8 cellular contexts compared by ENCODE assay signal in genomic region chr19:5624154-5624663, GRCh38. TPM values are rescaled to one million over a fixed set of nuclear protein-coding genes. Genes with fewer than 3 reads are reported as not detected.
DNase-seq lines count a peak whose midpoint lies in the region; ATAC-seq and TF ChIP-seq lines count a peak whose summit lies in the region.

No MANE protein-coding gene starts in this region.

- H3K79me2 ChIP-seq in Karpas-422 (ENCODE audit: low read length) = peaks cover 97% of the 10 kb centered on the region

- no peaks in the 10 kb centered on the region for H3K9me3 Mint-ChIP-seq in CD8-positive, alpha-beta T cell
- no peaks in the 10 kb centered on the region for H3K9me3 Mint-ChIP-seq in progenitor cell of endocrine pancreas (ENCODE audit: low read depth)

- no peaks in the 10 kb centered on the region for H3K9me2 ChIP-seq in Karpas-422 (replicated peaks; ENCODE audit: insufficient read depth, low read length)

- no peaks in the 10 kb centered on the region for H3K9me3 ChIP-seq in CD8-positive, alpha-beta T cell (ENCODE audit: low read length)
- no peaks in the 10 kb centered on the region for H3K9me3 ChIP-seq in Karpas-422 (ENCODE audit: low read length)

- no peak for TF ChIP-seq CTCF in CD8-positive, alpha-beta T cell (IDR thresholded peaks at IDR 0.05)
- TF ChIP-seq CTCF in progenitor cell of endocrine pancreas (IDR thresholded peaks at IDR 0.05; ENCODE audit: unreplicated experiment) = no peak

- CTCF ChIA-PET in CD8-positive, alpha-beta T cell (lab: Charles Lee) = interaction anchor here (0.8 to 2.2 kb wide), 2 partner anchors 63 to 67 kb away, joined by 3 to 6 read pairs; no protein-coding TSS in a partner anchor

- no peaks in the 10 kb centered on the region for H3K27me3 Mint-ChIP-seq in CD8-positive, alpha-beta T cell (ENCODE audit: low read depth)
- no peaks in the 10 kb centered on the region for H3K27me3 Mint-ChIP-seq in progenitor cell of endocrine pancreas

- H3K4me1 Mint-ChIP-seq in CD8-positive, alpha-beta T cell (ENCODE audit: low read depth) = peaks cover 67% of the 10 kb centered on the region
- peaks cover 41% of the 10 kb centered on the region for H3K4me1 Mint-ChIP-seq in progenitor cell of endocrine pancreas (ENCODE audit: low read depth)

- peaks cover 56% of the 10 kb centered on the region for H3K36me3 ChIP-seq in CD8-positive, alpha-beta T cell (ENCODE audit: insufficient read depth, low read length)
- H3K36me3 ChIP-seq in Karpas-422 (ENCODE audit: insufficient read depth, low read length) = peaks cover 58% of the 10 kb centered on the region

- peaks cover 70% of the 10 kb centered on the region for H4K20me1 ChIP-seq in Karpas-422 (ENCODE audit: insufficient read depth, low read depth, low read length)

- H3K4me3 ChIP-seq in CD8-positive, alpha-beta T cell (ENCODE audit: low read depth, low read length) = peak overlapping the region; percentile 78
- H3K4me3 ChIP-seq in Karpas-422 (ENCODE audit: low read length) = peak overlapping the region; percentile 96

- peak overlapping the region; percentile 90 for H3K27ac Mint-ChIP-seq in CD8-positive, alpha-beta T cell
- H3K27ac Mint-ChIP-seq in progenitor cell of endocrine pancreas = peak overlapping the region; percentile 97

- DNase-seq in CD8-positive, alpha-beta T cell = peak in 4 of 7 experiments; percentile 15 to 41 (median 24)
- DNase-seq in Karpas-422 (peak; percentile 64), left cardiac atrium (peak; percentile 39), progenitor cell of endocrine pancreas (ENCODE audit: low spot score, unreplicated experiment) (no peak), NCI-H1436 (lab: John Stamatoyannopoulos, UW) (no peak)
- DNase-seq in activated naive CD4-positive, alpha-beta T cell treated with anti-CD3 and anti-CD28 coated beads, Interleukin-2, amount 50 U/mL, for 16 hours = peak; percentile 25

- H3K27me3 ChIP-seq in CD8-positive, alpha-beta T cell (ENCODE audit: insufficient read depth, low read length) = no peaks in the 10 kb centered on the region
- no peaks in the 10 kb centered on the region for H3K27me3 ChIP-seq in Karpas-422 (ENCODE audit: low read length)

- peak overlapping the region; percentile 99 for H3K9ac ChIP-seq in Karpas-422 (ENCODE audit: low read length)

- H2AFZ ChIP-seq in Karpas-422 (ENCODE audit: low read length) = no peak overlapping the region

- H3K36me3 Mint-ChIP-seq in CD8-positive, alpha-beta T cell = peaks cover 76% of the 10 kb centered on the region
- peaks cover 32% of the 10 kb centered on the region for H3K36me3 Mint-ChIP-seq in progenitor cell of endocrine pancreas (ENCODE audit: insufficient read depth)

- POLR2A ChIA-PET in CD8-positive, alpha-beta T cell (lab: Charles Lee) = interaction anchor here (1.2 kb wide), 1 partner anchor 47 kb away, joined by 5 read pairs; no protein-coding TSS in a partner anchor

- intact Hi-C loops in CD8-positive, alpha-beta T cell (cut with DNase I, micrococcal nuclease) = loop anchor here (5.0 kb wide), 4 partner anchors 278 to 1997 kb away; partner anchors contain the start of genes ALKBH7 (in 1 of the 2), CACTIN (in 1 of the 2), DPP9 (in 1 of the 2) and NDUFA11 (in 1 of the 2)
- intact Hi-C loops in left cardiac atrium (cut with DNase I) = no loop called here

- peaks cover 78% of the 10 kb centered on the region for H3K4me1 ChIP-seq in CD8-positive, alpha-beta T cell (ENCODE audit: insufficient read depth, low read length)
- H3K4me1 ChIP-seq in Karpas-422 (ENCODE audit: low read length) = peaks cover 62% of the 10 kb centered on the region

- ATAC-seq in CD8-positive, alpha-beta T cell = no peak
- ATAC-seq in left cardiac atrium (no peak), GM18868 (IDR thresholded peaks at IDR 0.05; ENCODE audit: unreplicated experiment) (no peak), GM19455 (IDR thresholded peaks at IDR 0.05; ENCODE audit: unreplicated experiment) (no peak)

- peak overlapping the region; percentile 90 for H3K27ac ChIP-seq in CD8-positive, alpha-beta T cell (ENCODE audit: low read depth, low read length)
- H3K27ac ChIP-seq in Karpas-422 (ENCODE audit: low read length) = peak overlapping the region; percentile 76

- peak overlapping the region; percentile 96 for H3K4me2 ChIP-seq in Karpas-422 (ENCODE audit: low read depth, low read length, poor library complexity, severe bottlenecking)

- H3K4me3 Mint-ChIP-seq in CD8-positive, alpha-beta T cell = peak overlapping the region; percentile 100
- H3K4me3 Mint-ChIP-seq in progenitor cell of endocrine pancreas (ENCODE audit: low read depth) = peak overlapping the region; percentile 100

RNA-seq across cellular contexts. Expression of gene SAFB, which starts 1.3 kb away (rescaled TPM):
- 100 to 1,000 TPM; 190 to 191 TPM for total RNA-seq in CD8-positive, alpha-beta T cell
- 53.0 and 92.9 TPM in 2 replicates for total RNA-seq in Karpas-422 (2014; rRNA removed; shearing (Covaris generic); ENCODE audit: low replicate concordance)
- total RNA-seq in left cardiac atrium = 10 to 100 TPM; 51.7 to 63.2 TPM
- 151 and 169 TPM in 2 replicates for total RNA-seq in progenitor cell of endocrine pancreas

RNA-seq across cellular contexts. Expression of gene SAFB2, which starts 1.6 kb away (rescaled TPM):
- 100 to 1,000 TPM; 293 to 302 TPM for total RNA-seq in CD8-positive, alpha-beta T cell
- total RNA-seq in Karpas-422 (2014; rRNA removed; shearing (Covaris generic); ENCODE audit: low replicate concordance) = 40.3 and 52.7 TPM in 2 replicates
- total RNA-seq in left cardiac atrium = 10 to 100 TPM; 47.7 to 54.7 TPM
- total RNA-seq in progenitor cell of endocrine pancreas = 95.4 and 107 TPM in 2 replicates

RNA-seq across cellular contexts. Expression of gene MICOS13, which starts 56.1 kb away (rescaled TPM):
- total RNA-seq in CD8-positive, alpha-beta T cell = 10 to 100 TPM; 19.6 to 24.8 TPM
- total RNA-seq in Karpas-422 (2014; rRNA removed; shearing (Covaris generic); ENCODE audit: low replicate concordance) = 63.4 and 118 TPM in 2 replicates
- 100 to 1,000 TPM; 127 to 142 TPM for total RNA-seq in left cardiac atrium
- 28.1 and 29.7 TPM in 2 replicates for total RNA-seq in progenitor cell of endocrine pancreas

RNA-seq across cellular contexts. Expression of gene TINCR, which starts 56.5 kb away (rescaled TPM):
- total RNA-seq in CD8-positive, alpha-beta T cell = 1 to 10 TPM; 1.1 to 1.8 TPM
- 0.04 TPM in 1 of 2 replicates, not detected in the other for total RNA-seq in Karpas-422 (2014; rRNA removed; shearing (Covaris generic); ENCODE audit: low replicate concordance)
- total RNA-seq in left cardiac atrium (under 1 TPM; 0.15 to 0.37 TPM), progenitor cell of endocrine pancreas (0.60 and 1.0 TPM in 2 replicates)

RNA-seq across cellular contexts. Expression of gene HSD11B1L, which starts 56.6 kb away (rescaled TPM):
- 1 to 10 TPM; 3.1 to 4.1 TPM for total RNA-seq in CD8-positive, alpha-beta T cell
- total RNA-seq in Karpas-422 (2014; rRNA removed; shearing (Covaris generic); ENCODE audit: low replicate concordance) = 6.9 and 9.0 TPM in 2 replicates
- total RNA-seq in left cardiac atrium (1 to 10 TPM; 4.0 to 4.4 TPM), progenitor cell of endocrine pancreas (20.1 and 21.1 TPM in 2 replicates)

Comparison
In these comparisons a context has a peak if more than half of its experiments do, and no peak if none do; other contexts are left out.
1. DNase-seq: peak in CD8-positive, alpha-beta T cell (4 of 7), Karpas-422 (single experiment), activated naive CD4-positive, alpha-beta T cell treated with anti-CD3 and anti-CD28 coated beads, Interleukin-2, amount 50 U/mL, for 16 hours (single experiment) and left cardiac atrium (single experiment); none in progenitor cell of endocrine pancreas (single experiment) and NCI-H1436 (single experiment).
2. intact Hi-C loops: an anchor here in CD8-positive, alpha-beta T cell (5.0 kb wide); none called in left cardiac atrium.